8 cellular contexts compared by ENCODE assay signal in genomic region chr6:119076966-119077642, GRCh38. TPM values are rescaled to one million over a fixed set of nuclear protein-coding genes. Genes with fewer than 3 reads are reported as not detected.
DNase-seq lines count a peak whose midpoint lies in the region; ATAC-seq, FAIRE-seq and TF ChIP-seq lines count a peak whose summit lies in the region.

No MANE protein-coding gene starts in this region.

- TF ChIP-seq CTCF in GM12878 (IDR thresholded peaks at IDR 0.05 in 2 of 3, conservative IDR thresholded peaks at IDR 0.05 in 1 of 3; ENCODE audit: control insufficient read depth in 2 of 3, extremely low read depth in 1 of 3, insufficient read depth in 1 of 3, low read depth in 3 of 3, low read length in 3 of 3) (no peak), mesothelial cell of epicardium (IDR thresholded peaks at IDR 0.05; ENCODE audit: unreplicated experiment) (no peak), type B pancreatic cell (conservative IDR thresholded peaks at IDR 0.05) (no peak), HFFc6 (IDR thresholded peaks at IDR 0.05) (no peak)

- no peak for TF ChIP-seq POLR2A in GM12878 (IDR thresholded peaks at IDR 0.05; ENCODE audit: low read depth, low read length)

- H3K36me3 ChIP-seq in GM12878 (ENCODE audit: control insufficient read depth in 2 of 2, insufficient read depth in 2 of 2, low read length in 1 of 2) (no peaks in the 10 kb centered on the region), MG63 (no peaks in the 10 kb centered on the region)

- RAD21 ChIA-PET in GM12878 (lab: Charles Lee; ENCODE audit: unreplicated experiment): no interaction called here

- peaks cover 3 to 27% of the 10 kb centered on the region in 2 experiments for H3K27me3 ChIP-seq in GM12878 (replicated peaks in 1 of 2; ENCODE audit: control insufficient read depth in 2 of 2, insufficient read depth in 2 of 2, low read length in 1 of 2)
- H3K27me3 ChIP-seq in MG63: peaks cover 12% of the 10 kb centered on the region; the same call in 1 of the 2 replicates

- intact Hi-C loops in GM12878 (cut with micrococcal nuclease; ENCODE audit: unreplicated experiment): no loop called here

- no peak for TF ChIP-seq RAD21 in GM12878 (IDR thresholded peaks at IDR 0.05; ENCODE audit: insufficient read depth, low read depth, low read length)

- H3K4me1 Mint-ChIP-seq in activated T-cell treated with anti-CD3 and anti-CD28 coated beads, Interleukin-2, amount 50 U/mL, for 72 hours (ENCODE audit: low read depth): peaks cover 60% of the 10 kb centered on the region
- H3K4me1 Mint-ChIP-seq in mesothelial cell of epicardium (peaks cover 20% of the 10 kb centered on the region), type B pancreatic cell (ENCODE audit: unreplicated experiment) (peaks cover 14% of the 10 kb centered on the region), HFFc6 (ENCODE audit: low read depth) (peaks cover 15% of the 10 kb centered on the region)

- POLR2A ChIA-PET in GM12878 (lab: Charles Lee): no interaction called here

- CTCF ChIA-PET in GM12878 (lab: Yijun Ruan, JAX): no interaction called here

- no peaks in the 10 kb centered on the region for H3K27me3 Mint-ChIP-seq in activated T-cell treated with anti-CD3 and anti-CD28 coated beads, Interleukin-2, amount 50 U/mL, for 72 hours (ENCODE audit: low read depth)
- H3K27me3 Mint-ChIP-seq in mesothelial cell of epicardium (ENCODE audit: low read depth) (peaks cover 23% of the 10 kb centered on the region), type B pancreatic cell (peaks cover 39% of the 10 kb centered on the region), HFFc6 (ENCODE audit: insufficient read depth) (peaks cover 23% of the 10 kb centered on the region)

- DNase-seq in activated T-cell treated with anti-CD3 and anti-CD28 coated beads, Interleukin-2, amount 50 U/mL, for 72 hours: peak in 1 of 2 donors; percentile 14
- DNase-seq in activated T-cell treated with anti-CD3 and anti-CD28 coated beads for 4 hours (no peak), GM12878 (ENCODE audit: low read depth, low spot score) (no peak), mesothelial cell of epicardium (ENCODE audit: low spot score in 2 of 2, unreplicated experiment in 2 of 2) (no peak), type B pancreatic cell (ENCODE audit: extremely low spot score, unreplicated experiment) (no peak), MG63 (no peak), HFFc6 (no peak)

- BruUV-seq in GM12878 (replicated peaks; lab: Mats Ljungman, UMichigan): no TSS peak

- no peaks in the 10 kb centered on the region for H3K79me2 ChIP-seq in GM12878 (ENCODE audit: control insufficient read depth, insufficient read depth, low read length)

- TF ChIP-seq EP300 in GM12878 (IDR thresholded peaks at IDR 0.05; ENCODE audit: borderline replicate concordance in 1 of 2, control insufficient read depth in 1 of 2, low read depth in 2 of 2, low read length in 2 of 2): no peak

- H3K36me3 Mint-ChIP-seq in activated T-cell treated with anti-CD3 and anti-CD28 coated beads, Interleukin-2, amount 50 U/mL, for 72 hours (ENCODE audit: insufficient read depth in 2 of 2): peaks cover 1 to 5% of the 10 kb centered on the region in 2 donors
- H3K36me3 Mint-ChIP-seq in mesothelial cell of epicardium (no peaks in the 10 kb centered on the region), type B pancreatic cell (no peaks in the 10 kb centered on the region), HFFc6 (ENCODE audit: low read depth) (no peaks in the 10 kb centered on the region)

- H3K4me3 ChIP-seq in GM12878 (no peak overlapping the region), MG63 (no peak overlapping the region)

- SMC1A ChIA-PET in GM12878 (lab: Charles Lee; ENCODE audit: uncharacterized antibody, unreplicated experiment): no interaction called here

- 41% methylated on average over 6 of the region's 6 CpGs for WGBS in GM12878 (ENCODE audit: insufficient coverage, insufficient replicate concordance, low lambda C conversion rate, missing lambda C conversion rate)

- H3K9ac ChIP-seq in GM12878 (ENCODE audit: control insufficient read depth, insufficient read depth, low read length): no peak overlapping the region

- H3K27ac ChIP-seq in GM12878 (ENCODE audit: control insufficient read depth, insufficient read depth): no peak overlapping the region

- peaks cover 3% of the 10 kb centered on the region; the same call in 1 of the 2 replicates for H3K4me1 ChIP-seq in GM12878 (ENCODE audit: control insufficient read depth, insufficient read depth, low read length)

- H3K9me3 ChIP-seq in GM12878 (replicated peaks; ENCODE audit: control insufficient read depth, insufficient read depth, low read length) (no peaks in the 10 kb centered on the region; the same call in 2 of the 3 replicates), MG63 (no peaks in the 10 kb centered on the region)

- H3K9me3 Mint-ChIP-seq in activated T-cell treated with anti-CD3 and anti-CD28 coated beads, Interleukin-2, amount 50 U/mL, for 72 hours: peaks cover under 1 to 1% of the 10 kb centered on the region in 2 donors
- H3K9me3 Mint-ChIP-seq in mesothelial cell of epicardium (peaks cover 2% of the 10 kb centered on the region), type B pancreatic cell (no peaks in the 10 kb centered on the region), HFFc6 (no peaks in the 10 kb centered on the region)

- H4K20me1 ChIP-seq in GM12878 (ENCODE audit: control insufficient read depth, insufficient read depth): no peaks in the 10 kb centered on the region

- H3K27ac Mint-ChIP-seq in activated T-cell treated with anti-CD3 and anti-CD28 coated beads, Interleukin-2, amount 50 U/mL, for 72 hours: peak overlapping the region; percentile 89
- H3K27ac Mint-ChIP-seq in mesothelial cell of epicardium (no peak overlapping the region), type B pancreatic cell (no peak overlapping the region), HFFc6 (no peak overlapping the region)

- H2AFZ ChIP-seq in GM12878 (ENCODE audit: control insufficient read depth, low read depth, low read length): no peak overlapping the region

- ATAC-seq in activated T-cell treated with anti-CD3 and anti-CD28 coated beads, Interleukin-2, amount 50 U/mL, for 72 hours (replicated peaks in 1 of 2): peak; percentile 9 to 10
- ATAC-seq in GM12878: no peak
- ATAC-seq in HG02885 (IDR thresholded peaks at IDR 0.05; ENCODE audit: poor library complexity, unreplicated experiment): no peak

- in situ Hi-C loops in GM12878 (cut with MboI): no loop called here

- FAIRE-seq in GM12878 (lab: Jason Lieb, UNC): peak; percentile 18

- peak overlapping the region; percentile 86 to 94 for H3K4me3 Mint-ChIP-seq in activated T-cell treated with anti-CD3 and anti-CD28 coated beads, Interleukin-2, amount 50 U/mL, for 72 hours
- peak overlapping the region; percentile 65 for H3K4me3 Mint-ChIP-seq in mesothelial cell of epicardium
- H3K4me3 Mint-ChIP-seq in type B pancreatic cell: peak overlapping the region; percentile 77
- no peak overlapping the region; the same call in 1 of the 2 replicates for H3K4me3 Mint-ChIP-seq in HFFc6

- H3K4me2 ChIP-seq in GM12878 (ENCODE audit: control insufficient read depth, insufficient read depth): no peak overlapping the region

TF ChIP-seq in GM12878, 131 proteins besides CTCF, POLR2A, EP300 and RAD21 (continues in another document):
- no peak for TF ChIP-seq ATF7 (IDR thresholded peaks at IDR 0.05; ENCODE audit: low read depth)
- TF ChIP-seq RFX5 (IDR thresholded peaks at IDR 0.05; ENCODE audit: low read depth, low read length): no peak
- TF ChIP-seq NFIC (IDR thresholded peaks at IDR 0.05; ENCODE audit: low read depth, low read length): no peak
- no peak for TF ChIP-seq FOXM1 (IDR thresholded peaks at IDR 0.05; ENCODE audit: low read depth, low read length)
- TF ChIP-seq JUND (IDR thresholded peaks at IDR 0.05; ENCODE audit: low read depth, low read length): no peak
- no peak for TF ChIP-seq CREM (IDR thresholded peaks at IDR 0.05; ENCODE audit: low read depth)
- no peak for TF ChIP-seq SIN3A (IDR thresholded peaks at IDR 0.05; ENCODE audit: low read depth, low read length)
- TF ChIP-seq CHD4 (IDR thresholded peaks at IDR 0.05): no peak
- TF ChIP-seq CREB1 (IDR thresholded peaks at IDR 0.05; ENCODE audit: low read depth): no peak
- no peak for TF ChIP-seq IRF3 (IDR thresholded peaks at IDR 0.05)

RNA-seq across cellular contexts. Expression of gene FAM184A, which starts 1.4 kb away (rescaled TPM):
- total RNA-seq in activated T-cell treated with anti-CD3 and anti-CD28 coated beads, Interleukin-2, amount 50 U/mL, for 72 hours: 10 to 100 TPM; 18.4 to 18.5 TPM
- total RNA-seq in GM12878 (2013; cell fraction: nucleolus; rRNA removed): not detected in 2 replicates
- total RNA-seq in GM12878 (2014; rRNA removed) (not detected in 2 replicates), GM12878 (2014; rRNA removed; fragmentation: Illumina TruSeq; extraction: Trizol) (0.05 TPM in 1 of 2 replicates, not detected in the other), GM12878 (2021) (0.19 TPM in 1 of 2 replicates, not detected in the other), mesothelial cell of epicardium (3.7 to 4.3 TPM (median 4.1 TPM) in 3 replicates), type B pancreatic cell (ENCODE audit: low replicate concordance) (3.4 and 7.5 TPM in 2 replicates)
- not detected for polyA plus RNA-seq in GM12878 (2011; ENCODE audit: low read depth)
- polyA plus RNA-seq in GM12878 (2011; rRNA removed) (not detected in 2 replicates), GM12878 (2014; fragmentation: Illumina TruSeq; extraction: Trizol) (not detected in 2 replicates), GM12878 (2014; fragmentation: Nextera tagmentation; extraction: Ambion mirVana) (not detected), GM12878 (2014; rRNA removed) (0.15 TPM in 1 of 2 replicates, not detected in the other), GM12878 (2016; fragmentation: Nextera tagmentation; extraction: Ambion mirVana) (under 1 TPM in 1 of 2 experiments, not detected in 1; 0.23 TPM)
- polyA plus RNA-seq in GM12878 (2011; cell fraction: cytosol; rRNA removed): not detected in 2 replicates
- polyA plus RNA-seq in GM12878 (2011; cell fraction: nucleus; rRNA removed): not detected in 2 replicates
- 0.11 TPM in 1 of 2 replicates, not detected in the other for polyA plus RNA-seq in GM12878 (2012)
- polyA minus RNA-seq in GM12878 (2011; rRNA and poly(A)+ RNA removed): 0.15 TPM in 1 of 2 replicates, not detected in the other
- not detected in 2 replicates for polyA minus RNA-seq in GM12878 (2011; cell fraction: cytosol; rRNA and poly(A)+ RNA removed)
- not detected in 2 replicates for polyA minus RNA-seq in GM12878 (2011; cell fraction: nucleus; rRNA and poly(A)+ RNA removed)
- total RNA-seq in MG63 (2014; rRNA removed; shearing (Covaris generic); ENCODE audit: low replicate concordance): 0.13 TPM in 1 of 2 replicates, not detected in the other
- total RNA-seq in HFFc6 (2021; fragmentation: NEBNext Ultra II Directional; extraction: Animal tissue kit (Norgen Biotek cat#: 25700)): not detected

Comparison
In these comparisons a context has a peak if more than half of its experiments do, and no peak if none do; other contexts are left out.
1. ATAC-seq: peak in activated T-cell treated with anti-CD3 and anti-CD28 coated beads, Interleukin-2, amount 50 U/mL, for 72 hours (2 of 2); none in GM12878 (single experiment) and HG02885 (single experiment).